Comparison of ENCODE assay signal across 1 cellular context in the genomic region with DNA sequence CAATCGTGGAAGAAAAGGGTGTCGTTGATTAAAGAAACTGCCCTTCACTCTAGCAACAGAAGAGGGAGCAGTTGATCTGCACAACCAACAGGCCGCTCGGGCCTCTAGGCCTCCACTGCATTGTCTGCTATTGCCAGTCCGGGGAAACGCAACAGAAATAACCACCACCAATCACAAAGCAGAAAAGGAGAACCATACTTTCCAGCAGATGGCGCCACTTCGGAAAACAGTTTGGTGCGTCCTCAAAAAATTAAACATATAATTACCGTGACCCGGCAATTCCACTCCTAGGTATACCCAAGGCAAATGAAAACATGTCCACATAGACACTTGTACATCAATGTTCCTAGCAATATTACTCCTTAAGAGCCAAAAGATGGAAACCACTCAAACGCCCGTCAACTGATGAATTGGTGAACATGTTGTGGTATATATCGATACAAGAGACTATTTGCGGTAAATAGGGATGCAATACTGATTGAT.
TF ChIP-seq lines count a peak whose summit lies in the region.

No MANE protein-coding gene starts in this region.

TF ChIP-seq in K562, 482 proteins besides CTCF, POLR2A, EP300 and RAD21 (continued from another document and continues in another):
- TF ChIP-seq ZNF280A (IDR thresholded peaks at IDR 0.05; ENCODE audit: low read depth, partially characterized antibody) (no peak), CC2D1A (IDR thresholded peaks at IDR 0.05) (peak; percentile 38; the same call in 1 of the 2 replicates), HDAC8 (tag; IDR thresholded peaks at IDR 0.05) (no peak), ZNF75A (CRISPR knock-in tag; IDR thresholded peaks at IDR 0.05) (no peak), HNRNPK (IDR thresholded peaks at IDR 0.05; ENCODE audit: low read depth, low read length, poor library complexity, severe bottlenecking) (no peak), ZFP30 (CRISPR knock-in tag; IDR thresholded peaks at IDR 0.05; ENCODE audit: borderline replicate concordance) (no peak), JUND (IDR thresholded peaks at IDR 0.05; ENCODE audit: borderline replicate concordance, low read depth, low read length) (peak; percentile 29; the same call in 1 of the 2 replicates), JUND (tag; IDR thresholded peaks at IDR 0.05; ENCODE audit: borderline replicate concordance, low read depth, low read length) (no peak), ZNF511 (CRISPR knock-in tag; IDR thresholded peaks at IDR 0.05) (no peak), PTRF (tag; IDR thresholded peaks at IDR 0.05) (no peak), PCBP2 (IDR thresholded peaks at IDR 0.05; ENCODE audit: low read depth, low read length, poor library complexity, severe bottlenecking) (no peak), TBL1XR1 (IDR thresholded peaks at IDR 0.05; ENCODE audit: low read length in 2 of 2) (0 out of 4 replicates have a peak, but pooled peaks of 1 of the 2 experiments have one; percentile 10), DACH1 (IDR thresholded peaks at IDR 0.05; ENCODE audit: partially characterized antibody) (no peak), CEBPB (tag; IDR thresholded peaks at IDR 0.05) (no peak), MNT (conservative IDR thresholded peaks at IDR 0.05) (no peak), MCM5 (IDR thresholded peaks at IDR 0.05; ENCODE audit: low read depth) (no peak), ARID1B (IDR thresholded peaks at IDR 0.05) (no peak), KLF13 (tag; IDR thresholded peaks at IDR 0.05; ENCODE audit: borderline replicate concordance, low read depth) (no peak), RCOR1 (IDR thresholded peaks at IDR 0.05; ENCODE audit: borderline replicate concordance in 1 of 2, low read depth in 2 of 2, low read length in 2 of 2) (peak in 1 of 2 experiments; percentile 24; a peak in 1 of 4 replicates), ZNF124 (CRISPR knock-in tag; IDR thresholded peaks at IDR 0.05) (no peak), STAT5A (IDR thresholded peaks at IDR 0.05; ENCODE audit: borderline replicate concordance, low read length) (no peak), POLR2G (IDR thresholded peaks at IDR 0.05; ENCODE audit: low read depth, low read length) (no peak), USF1 (CRISPR knock-in tag; IDR thresholded peaks at IDR 0.05) (no peak), IRF2 (CRISPR knock-in tag; IDR thresholded peaks at IDR 0.05) (no peak), ZNF644 (tag; IDR thresholded peaks at IDR 0.05; ENCODE audit: low read depth) (no peak), ZSCAN29 (IDR thresholded peaks at IDR 0.05) (no peak), ZNF146 (CRISPR knock-in tag; IDR thresholded peaks at IDR 0.05; ENCODE audit: unreplicated experiment) (no peak), OTX1 (CRISPR knock-in tag; IDR thresholded peaks at IDR 0.05) (no peak), SMAD3 (CRISPR knock-in tag; conservative IDR thresholded peaks at IDR 0.05) (no peak), POLR3G (IDR thresholded peaks at IDR 0.05; ENCODE audit: extremely low read depth, insufficient read length, insufficient replicate concordance) (no peak), MAZ (CRISPR knock-in tag; conservative IDR thresholded peaks at IDR 0.05 in 1 of 2, IDR thresholded peaks at IDR 0.05 in 1 of 2) (no peak), ZNF77 (CRISPR knock-in tag; IDR thresholded peaks at IDR 0.05) (no peak), YBX1 (IDR thresholded peaks at IDR 0.05) (no peak), MEF2A (IDR thresholded peaks at IDR 0.05; ENCODE audit: control insufficient read depth, low read depth, low read length) (no peak), MTA3 (IDR thresholded peaks at IDR 0.05; ENCODE audit: borderline replicate concordance) (no peak), PHF8 (IDR thresholded peaks at IDR 0.05; ENCODE audit: borderline replicate concordance, low read length) (no peak), HEY1 (CRISPR knock-in tag; IDR thresholded peaks at IDR 0.05; ENCODE audit: borderline replicate concordance) (no peak), EWSR1 (IDR thresholded peaks at IDR 0.05; ENCODE audit: borderline replicate concordance, low read depth, partially characterized antibody) (no peak)
- TF ChIP-seq, protein P1, sequence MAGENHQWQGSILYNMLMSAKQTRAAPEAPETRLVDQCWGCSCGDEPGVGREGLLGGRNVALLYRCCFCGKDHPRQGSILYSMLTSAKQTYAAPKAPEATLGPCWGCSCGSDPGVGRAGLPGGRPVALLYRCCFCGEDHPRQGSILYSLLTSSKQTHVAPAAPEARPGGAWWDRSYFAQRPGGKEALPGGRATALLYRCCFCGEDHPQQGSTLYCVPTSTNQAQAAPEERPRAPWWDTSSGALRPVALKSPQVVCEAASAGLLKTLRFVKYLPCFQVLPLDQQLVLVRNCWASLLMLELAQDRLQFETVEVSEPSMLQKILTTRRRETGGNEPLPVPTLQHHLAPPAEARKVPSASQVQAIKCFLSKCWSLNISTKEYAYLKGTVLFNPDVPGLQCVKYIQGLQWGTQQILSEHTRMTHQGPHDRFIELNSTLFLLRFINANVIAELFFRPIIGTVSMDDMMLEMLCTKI (IDR thresholded peaks at IDR 0.05; ENCODE audit: partially characterized antibody): no peak
- TF ChIP-seq, protein P2, sequence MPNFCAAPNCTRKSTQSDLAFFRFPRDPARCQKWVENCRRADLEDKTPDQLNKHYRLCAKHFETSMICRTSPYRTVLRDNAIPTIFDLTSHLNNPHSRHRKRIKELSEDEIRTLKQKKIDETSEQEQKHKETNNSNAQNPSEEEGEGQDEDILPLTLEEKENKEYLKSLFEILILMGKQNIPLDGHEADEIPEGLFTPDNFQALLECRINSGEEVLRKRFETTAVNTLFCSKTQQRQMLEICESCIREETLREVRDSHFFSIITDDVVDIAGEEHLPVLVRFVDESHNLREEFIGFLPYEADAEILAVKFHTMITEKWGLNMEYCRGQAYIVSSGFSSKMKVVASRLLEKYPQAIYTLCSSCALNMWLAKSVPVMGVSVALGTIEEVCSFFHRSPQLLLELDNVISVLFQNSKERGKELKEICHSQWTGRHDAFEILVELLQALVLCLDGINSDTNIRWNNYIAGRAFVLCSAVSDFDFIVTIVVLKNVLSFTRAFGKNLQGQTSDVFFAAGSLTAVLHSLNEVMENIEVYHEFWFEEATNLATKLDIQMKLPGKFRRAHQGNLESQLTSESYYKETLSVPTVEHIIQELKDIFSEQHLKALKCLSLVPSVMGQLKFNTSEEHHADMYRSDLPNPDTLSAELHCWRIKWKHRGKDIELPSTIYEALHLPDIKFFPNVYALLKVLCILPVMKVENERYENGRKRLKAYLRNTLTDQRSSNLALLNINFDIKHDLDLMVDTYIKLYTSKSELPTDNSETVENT (CRISPR knock-in tag; IDR thresholded peaks at IDR 0.05): no peak
- TF ChIP-seq, protein P3, sequence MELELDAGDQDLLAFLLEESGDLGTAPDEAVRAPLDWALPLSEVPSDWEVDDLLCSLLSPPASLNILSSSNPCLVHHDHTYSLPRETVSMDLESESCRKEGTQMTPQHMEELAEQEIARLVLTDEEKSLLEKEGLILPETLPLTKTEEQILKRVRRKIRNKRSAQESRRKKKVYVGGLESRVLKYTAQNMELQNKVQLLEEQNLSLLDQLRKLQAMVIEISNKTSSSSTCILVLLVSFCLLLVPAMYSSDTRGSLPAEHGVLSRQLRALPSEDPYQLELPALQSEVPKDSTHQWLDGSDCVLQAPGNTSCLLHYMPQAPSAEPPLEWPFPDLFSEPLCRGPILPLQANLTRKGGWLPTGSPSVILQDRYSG (tag; conservative IDR thresholded peaks at IDR 0.05; ENCODE audit: low read depth): no peak
- TF ChIP-seq, protein P4, sequence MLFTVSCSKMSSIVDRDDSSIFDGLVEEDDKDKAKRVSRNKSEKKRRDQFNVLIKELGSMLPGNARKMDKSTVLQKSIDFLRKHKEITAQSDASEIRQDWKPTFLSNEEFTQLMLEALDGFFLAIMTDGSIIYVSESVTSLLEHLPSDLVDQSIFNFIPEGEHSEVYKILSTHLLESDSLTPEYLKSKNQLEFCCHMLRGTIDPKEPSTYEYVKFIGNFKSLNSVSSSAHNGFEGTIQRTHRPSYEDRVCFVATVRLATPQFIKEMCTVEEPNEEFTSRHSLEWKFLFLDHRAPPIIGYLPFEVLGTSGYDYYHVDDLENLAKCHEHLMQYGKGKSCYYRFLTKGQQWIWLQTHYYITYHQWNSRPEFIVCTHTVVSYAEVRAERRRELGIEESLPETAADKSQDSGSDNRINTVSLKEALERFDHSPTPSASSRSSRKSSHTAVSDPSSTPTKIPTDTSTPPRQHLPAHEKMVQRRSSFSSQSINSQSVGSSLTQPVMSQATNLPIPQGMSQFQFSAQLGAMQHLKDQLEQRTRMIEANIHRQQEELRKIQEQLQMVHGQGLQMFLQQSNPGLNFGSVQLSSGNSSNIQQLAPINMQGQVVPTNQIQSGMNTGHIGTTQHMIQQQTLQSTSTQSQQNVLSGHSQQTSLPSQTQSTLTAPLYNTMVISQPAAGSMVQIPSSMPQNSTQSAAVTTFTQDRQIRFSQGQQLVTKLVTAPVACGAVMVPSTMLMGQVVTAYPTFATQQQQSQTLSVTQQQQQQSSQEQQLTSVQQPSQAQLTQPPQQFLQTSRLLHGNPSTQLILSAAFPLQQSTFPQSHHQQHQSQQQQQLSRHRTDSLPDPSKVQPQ (CRISPR knock-in tag; IDR thresholded peaks at IDR 0.05; ENCODE audit: borderline replicate concordance): no peak
- TF ChIP-seq, protein P5, sequence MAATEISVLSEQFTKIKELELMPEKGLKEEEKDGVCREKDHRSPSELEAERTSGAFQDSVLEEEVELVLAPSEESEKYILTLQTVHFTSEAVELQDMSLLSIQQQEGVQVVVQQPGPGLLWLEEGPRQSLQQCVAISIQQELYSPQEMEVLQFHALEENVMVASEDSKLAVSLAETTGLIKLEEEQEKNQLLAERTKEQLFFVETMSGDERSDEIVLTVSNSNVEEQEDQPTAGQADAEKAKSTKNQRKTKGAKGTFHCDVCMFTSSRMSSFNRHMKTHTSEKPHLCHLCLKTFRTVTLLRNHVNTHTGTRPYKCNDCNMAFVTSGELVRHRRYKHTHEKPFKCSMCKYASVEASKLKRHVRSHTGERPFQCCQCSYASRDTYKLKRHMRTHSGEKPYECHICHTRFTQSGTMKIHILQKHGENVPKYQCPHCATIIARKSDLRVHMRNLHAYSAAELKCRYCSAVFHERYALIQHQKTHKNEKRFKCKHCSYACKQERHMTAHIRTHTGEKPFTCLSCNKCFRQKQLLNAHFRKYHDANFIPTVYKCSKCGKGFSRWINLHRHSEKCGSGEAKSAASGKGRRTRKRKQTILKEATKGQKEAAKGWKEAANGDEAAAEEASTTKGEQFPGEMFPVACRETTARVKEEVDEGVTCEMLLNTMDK (IDR thresholded peaks at IDR 0.05; ENCODE audit: borderline replicate concordance, insufficient read depth, low read depth, low read length, poor library complexity, severe bottlenecking): peak; percentile 72
- TF ChIP-seq, protein P6, sequence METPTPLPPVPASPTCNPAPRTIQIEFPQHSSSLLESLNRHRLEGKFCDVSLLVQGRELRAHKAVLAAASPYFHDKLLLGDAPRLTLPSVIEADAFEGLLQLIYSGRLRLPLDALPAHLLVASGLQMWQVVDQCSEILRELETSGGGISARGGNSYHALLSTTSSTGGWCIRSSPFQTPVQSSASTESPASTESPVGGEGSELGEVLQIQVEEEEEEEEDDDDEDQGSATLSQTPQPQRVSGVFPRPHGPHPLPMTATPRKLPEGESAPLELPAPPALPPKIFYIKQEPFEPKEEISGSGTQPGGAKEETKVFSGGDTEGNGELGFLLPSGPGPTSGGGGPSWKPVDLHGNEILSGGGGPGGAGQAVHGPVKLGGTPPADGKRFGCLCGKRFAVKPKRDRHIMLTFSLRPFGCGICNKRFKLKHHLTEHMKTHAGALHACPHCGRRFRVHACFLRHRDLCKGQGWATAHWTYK (CRISPR knock-in tag; IDR thresholded peaks at IDR 0.05): no peak
- TF ChIP-seq, protein P7, sequence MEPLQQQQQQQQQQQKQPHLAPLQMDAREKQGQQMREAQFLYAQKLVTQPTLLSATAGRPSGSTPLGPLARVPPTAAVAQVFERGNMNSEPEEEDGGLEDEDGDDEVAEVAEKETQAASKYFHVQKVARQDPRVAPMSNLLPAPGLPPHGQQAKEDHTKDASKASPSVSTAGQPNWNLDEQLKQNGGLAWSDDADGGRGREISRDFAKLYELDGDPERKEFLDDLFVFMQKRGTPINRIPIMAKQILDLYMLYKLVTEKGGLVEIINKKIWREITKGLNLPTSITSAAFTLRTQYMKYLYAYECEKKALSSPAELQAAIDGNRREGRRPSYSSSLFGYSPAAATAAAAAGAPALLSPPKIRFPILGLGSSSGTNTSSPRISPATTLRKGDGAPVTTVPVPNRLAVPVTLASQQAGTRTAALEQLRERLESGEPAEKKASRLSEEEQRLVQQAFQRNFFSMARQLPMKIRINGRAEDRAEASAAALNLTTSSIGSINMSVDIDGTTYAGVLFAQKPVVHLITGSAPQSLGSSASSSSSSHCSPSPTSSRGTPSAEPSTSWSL (CRISPR knock-in tag; IDR thresholded peaks at IDR 0.05; ENCODE audit: borderline replicate concordance): no peak
